In the genomic region with DNA sequence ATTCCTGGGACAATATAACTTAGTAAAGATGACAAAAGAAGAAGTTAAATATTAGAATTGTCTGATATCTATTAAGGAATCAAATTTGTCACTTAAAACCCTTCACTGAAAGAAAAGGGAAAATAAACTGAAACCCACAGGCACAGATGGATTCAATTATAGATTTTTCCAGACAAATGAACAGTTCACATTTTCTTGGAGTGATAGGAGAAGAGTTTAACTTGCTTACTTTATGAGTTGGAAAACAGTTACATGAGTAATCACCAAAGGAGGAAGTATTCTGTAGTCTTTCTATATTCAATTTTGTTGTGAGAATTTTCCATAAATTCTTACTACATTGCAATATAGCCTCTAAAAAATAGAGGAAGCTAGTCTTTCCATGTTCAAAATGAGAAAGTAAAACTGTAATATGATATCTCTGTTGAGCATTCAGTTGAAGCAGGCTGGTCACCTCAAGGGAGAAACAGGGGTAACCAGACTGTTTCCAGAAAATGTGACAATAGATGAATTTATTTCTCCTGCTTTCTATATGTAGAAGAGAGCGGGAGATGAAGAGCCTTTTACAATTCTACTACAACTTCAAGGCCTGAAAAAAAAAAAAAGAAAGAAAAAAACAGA, we compare ENCODE assay signal across 15 cellular contexts.
A peak's percentile ranks its signal among the peaks of the same experiment; 100 is the strongest.
DNase-seq lines count a peak whose midpoint lies in the region; ATAC-seq and TF ChIP-seq lines count a peak whose summit lies in the region.
"Had no signal": no experiment of that assay in that cellular context is flagged by ENCODE, and none has a peak within 500 bp of the region (broad histone marks: within the 10 kb centered on the region; RNA-seq: fewer than 3 reads in every experiment).

No MANE protein-coding gene starts in this region.

- H3K4me1 Mint-ChIP-seq in chondrocyte (ENCODE audit: low read depth), result peaks cover 20% of the 10 kb centered on the region
- peaks cover 15% of the 10 kb centered on the region for H3K4me1 Mint-ChIP-seq in type B pancreatic cell (ENCODE audit: unreplicated experiment)

- DNase-seq in NCI-H1694 treated with DMSO at 0.1 percent for 48 hours (lab: John Stamatoyannopoulos, UW) (peak; percentile 1), NCI-H1694 (lab: John Stamatoyannopoulos, UW) (no peak), NCI-H69 (lab: John Stamatoyannopoulos, UW) (peak; percentile 19), chondrocyte (ENCODE audit: low spot score) (no peak), type B pancreatic cell (ENCODE audit: extremely low spot score, unreplicated experiment) (no peak), MV-4-11 (lab: John Stamatoyannopoulos, UW) (no peak), NCI-H2081 treated with DMSO at 0.1 percent for 48 hours (lab: John Stamatoyannopoulos, UW) (no peak)
- DNase-seq: ACHN; activated gamma-delta T cell; CD4-positive, alpha-beta T cell; left ventricle myocardium inferior; PC-9; stimulated activated CD4-positive, alpha-beta T cell treated with anti-CD3 and anti-CD28 coated beads, Interleukin-15, amount 100 ng/mL, for 24 hours; substantia nigra had no signal

- H3K27ac Mint-ChIP-seq in chondrocyte (ENCODE audit: unreplicated experiment) (peak overlapping the region; percentile 37), type B pancreatic cell (no peak overlapping the region)
- H3K27ac Mint-ChIP-seq: CD4-positive, alpha-beta T cell had no signal

- TF ChIP-seq CTCF in chondrocyte (IDR thresholded peaks at IDR 0.05), result no peak
- TF ChIP-seq CTCF in type B pancreatic cell (conservative IDR thresholded peaks at IDR 0.05), result no peak

- H3K4me3 Mint-ChIP-seq in chondrocyte (ENCODE audit: unreplicated experiment) (peak overlapping the region; percentile 50), type B pancreatic cell (peak overlapping the region; percentile 40)
- H3K4me3 Mint-ChIP-seq: CD4-positive, alpha-beta T cell had no signal

- peaks cover 2% of the 10 kb centered on the region for H3K36me3 Mint-ChIP-seq in chondrocyte (ENCODE audit: low read depth)
- H3K36me3 Mint-ChIP-seq in type B pancreatic cell, result peaks cover 4% of the 10 kb centered on the region

- H3K9me3 Mint-ChIP-seq in chondrocyte (ENCODE audit: low read depth), result peaks cover 16% of the 10 kb centered on the region
- H3K9me3 Mint-ChIP-seq in type B pancreatic cell, result peaks cover 4% of the 10 kb centered on the region

- no peaks in the 10 kb centered on the region for H3K27me3 Mint-ChIP-seq in chondrocyte (ENCODE audit: low read depth)
- no peaks in the 10 kb centered on the region for H3K27me3 Mint-ChIP-seq in type B pancreatic cell
- H3K27me3 Mint-ChIP-seq: CD4-positive, alpha-beta T cell had no signal

- ATAC-seq in HG03108 (IDR thresholded peaks at IDR 0.05; ENCODE audit: unreplicated experiment), result no peak

Comparison
In these comparisons a context has a peak if more than half of its experiments do, and no peak if none do; other contexts are left out.
1. DNase-seq: peak in NCI-H1694 treated with DMSO at 0.1 percent for 48 hours (single experiment) and NCI-H69 (single experiment); none in NCI-H1694 (single experiment), chondrocyte (single experiment), type B pancreatic cell (single experiment), MV-4-11 (single experiment) and NCI-H2081 treated with DMSO at 0.1 percent for 48 hours (single experiment).